ENCODE assay signal across 1 cellular context in genomic region chr10:70669732-70670317, GRCh38.
TF ChIP-seq lines count a peak whose summit lies in the region.

No MANE protein-coding gene starts in this region.

TF ChIP-seq in H1, 55 proteins besides CTCF, POLR2A, EP300 and RAD21:
- TF ChIP-seq NRF1 (IDR thresholded peaks at IDR 0.05; ENCODE audit: low read depth, low read length) (no peak), CEBPB (IDR thresholded peaks at IDR 0.05; ENCODE audit: low read depth, low read length) (no peak), KDM1A (IDR thresholded peaks at IDR 0.05; ENCODE audit: borderline replicate concordance, low read length) (no peak), GTF2F1 (IDR thresholded peaks at IDR 0.05; ENCODE audit: borderline replicate concordance, low read depth, low read length) (no peak), E2F6 (IDR thresholded peaks at IDR 0.05) (no peak), YY1 (IDR thresholded peaks at IDR 0.05; ENCODE audit: low read depth, low read length) (no peak), SP2 (IDR thresholded peaks at IDR 0.05; ENCODE audit: low read length) (no peak), EZH2 (IDR thresholded peaks at IDR 0.05; ENCODE audit: low read depth, low read length, severe bottlenecking) (no peak), SAP30 (IDR thresholded peaks at IDR 0.05; ENCODE audit: insufficient read depth, insufficient replicate concordance, low read length) (no peak), HDAC6 (IDR thresholded peaks at IDR 0.05; ENCODE audit: low read depth, low read length) (no peak)
